ENCODE assay signal across 8 cellular contexts in the genomic region with DNA sequence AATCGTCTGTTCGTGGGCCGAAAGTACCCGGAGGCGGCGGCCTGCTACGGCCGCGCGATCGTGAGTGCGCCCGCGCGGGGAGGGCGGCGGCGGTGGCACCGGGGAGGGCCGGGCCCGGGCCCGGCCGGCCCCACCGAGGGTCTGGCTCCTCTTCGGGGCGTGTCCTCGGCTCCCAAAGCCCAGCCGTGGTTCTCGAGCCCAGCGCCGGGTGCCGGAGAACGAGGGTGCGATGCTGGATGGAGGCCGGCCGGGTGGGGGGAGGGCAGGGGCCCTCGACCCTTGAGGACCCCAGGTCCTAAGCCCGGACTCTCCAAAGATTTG. TPM values are rescaled to one million over a fixed set of nuclear protein-coding genes. Genes with fewer than 3 reads are reported as not detected.
A peak's percentile ranks its signal among the peaks of the same experiment; 100 is the strongest.
DNase-seq lines count a peak whose midpoint lies in the region; ATAC-seq and TF ChIP-seq lines count a peak whose summit lies in the region.

No MANE protein-coding gene starts in this region.

- no peak for TF ChIP-seq CTCF in nephron (IDR thresholded peaks at IDR 0.05; ENCODE audit: unreplicated experiment in 3 of 3)

- peaks cover 45% of the 10 kb centered on the region for H4K20me1 ChIP-seq in BLaER1

- H3K36me3 Mint-ChIP-seq in dendritic cell treated with granulocyte-macrophage colony-stimulating factor and Interleukin-4, amounts not matched to agents 40 ng/mL and 50 ng/mL, for 4 days (ENCODE audit: low read depth) = peaks cover 48% of the 10 kb centered on the region
- H3K36me3 Mint-ChIP-seq in nephron (ENCODE audit: low read depth) = no peaks in the 10 kb centered on the region

- peaks cover 59% of the 10 kb centered on the region for H3K4me1 Mint-ChIP-seq in dendritic cell treated with granulocyte-macrophage colony-stimulating factor and Interleukin-4, amounts not matched to agents 40 ng/mL and 50 ng/mL, for 4 days (ENCODE audit: low read depth)
- peaks cover 4% of the 10 kb centered on the region for H3K4me1 Mint-ChIP-seq in nephron

- peak overlapping the region; percentile 96 for H3K4me3 ChIP-seq in BLaER1
- H3K4me3 ChIP-seq in Jurkat, Clone E6-1 (ENCODE audit: low read length) = peak overlapping the region; percentile 59

- no peaks in the 10 kb centered on the region for H3K9me3 ChIP-seq in BLaER1

- peaks cover 26% of the 10 kb centered on the region for H3K27me3 Mint-ChIP-seq in dendritic cell treated with granulocyte-macrophage colony-stimulating factor and Interleukin-4, amounts not matched to agents 40 ng/mL and 50 ng/mL, for 4 days
- H3K27me3 Mint-ChIP-seq in nephron (ENCODE audit: low read depth) = no peaks in the 10 kb centered on the region

- peak overlapping the region; percentile 95 for H3K9ac ChIP-seq in BLaER1

- peak overlapping the region; percentile 87 for H3K4me2 ChIP-seq in BLaER1

- peak overlapping the region; percentile 90 for H3K27ac ChIP-seq in BLaER1

- peaks cover 31% of the 10 kb centered on the region for H3K36me3 ChIP-seq in BLaER1

- ATAC-seq in HG02884 (IDR thresholded peaks at IDR 0.05; ENCODE audit: unreplicated experiment) = no peak

- H3K4me3 Mint-ChIP-seq in dendritic cell treated with granulocyte-macrophage colony-stimulating factor and Interleukin-4, amounts not matched to agents 40 ng/mL and 50 ng/mL, for 4 days = peak overlapping the region; percentile 84
- peak overlapping the region; percentile 77 to 92 (median 85) for H3K4me3 Mint-ChIP-seq in nephron

- peak overlapping the region; percentile 88 for H3K27ac Mint-ChIP-seq in dendritic cell treated with granulocyte-macrophage colony-stimulating factor and Interleukin-4, amounts not matched to agents 40 ng/mL and 50 ng/mL, for 4 days
- no peak overlapping the region for H3K27ac Mint-ChIP-seq in nephron

- intact Hi-C loops in dendritic cell treated with granulocyte-macrophage colony-stimulating factor and Interleukin-4, amounts not matched to agents 40 ng/mL and 50 ng/mL, for 4 days (cut with micrococcal nuclease) = no loop called here

- H3K9me3 Mint-ChIP-seq in dendritic cell treated with granulocyte-macrophage colony-stimulating factor and Interleukin-4, amounts not matched to agents 40 ng/mL and 50 ng/mL, for 4 days = no peaks in the 10 kb centered on the region
- no peaks in the 10 kb centered on the region for H3K9me3 Mint-ChIP-seq in nephron

- peaks cover 2% of the 10 kb centered on the region for H3K27me3 ChIP-seq in BLaER1

- no peak for DNase-seq in Jurkat, Clone E6-1 (ENCODE audit: low read depth, low spot score)
- DNase-seq in SW480 (ENCODE audit: low spot score) (no peak), NCI-H1105 treated with DMSO at 0.1 percent for 48 hours (lab: John Stamatoyannopoulos, UW) (no peak)
- DNase-seq in activated naive CD4-positive, alpha-beta T cell treated with anti-CD3 and anti-CD28 coated beads, Interleukin-2, amount 50 U/mL, for 16 hours = no peak

- peaks cover 48% of the 10 kb centered on the region for H3K4me1 ChIP-seq in BLaER1

RNA-seq across cellular contexts. Expression of a gene that starts 0.4 kb away (rescaled TPM):
- 150 TPM for polyA plus RNA-seq in Jurkat, Clone E6-1 (2012; ENCODE audit: insufficient read depth, insufficient read length)

RNA-seq across cellular contexts. Expression of a gene that starts 3.5 kb away (rescaled TPM):
- polyA plus RNA-seq in Jurkat, Clone E6-1 (2012; ENCODE audit: insufficient read depth, insufficient read length) = 45.6 TPM

RNA-seq across cellular contexts. Expression of a gene that starts 5.1 kb away (rescaled TPM):
- polyA plus RNA-seq in Jurkat, Clone E6-1 (2012; ENCODE audit: insufficient read depth, insufficient read length) = 4.5 TPM

RNA-seq across cellular contexts. Expression of a gene that starts 9.6 kb away (rescaled TPM):
- 16.6 TPM for polyA plus RNA-seq in Jurkat, Clone E6-1 (2012; ENCODE audit: insufficient read depth, insufficient read length)

RNA-seq across cellular contexts. Expression of a gene that starts 12.7 kb away (rescaled TPM):
- polyA plus RNA-seq in Jurkat, Clone E6-1 (2012; ENCODE audit: insufficient read depth, insufficient read length) = 129 TPM
